Comparison of ENCODE assay signal across 1 cellular context in the genomic region with DNA sequence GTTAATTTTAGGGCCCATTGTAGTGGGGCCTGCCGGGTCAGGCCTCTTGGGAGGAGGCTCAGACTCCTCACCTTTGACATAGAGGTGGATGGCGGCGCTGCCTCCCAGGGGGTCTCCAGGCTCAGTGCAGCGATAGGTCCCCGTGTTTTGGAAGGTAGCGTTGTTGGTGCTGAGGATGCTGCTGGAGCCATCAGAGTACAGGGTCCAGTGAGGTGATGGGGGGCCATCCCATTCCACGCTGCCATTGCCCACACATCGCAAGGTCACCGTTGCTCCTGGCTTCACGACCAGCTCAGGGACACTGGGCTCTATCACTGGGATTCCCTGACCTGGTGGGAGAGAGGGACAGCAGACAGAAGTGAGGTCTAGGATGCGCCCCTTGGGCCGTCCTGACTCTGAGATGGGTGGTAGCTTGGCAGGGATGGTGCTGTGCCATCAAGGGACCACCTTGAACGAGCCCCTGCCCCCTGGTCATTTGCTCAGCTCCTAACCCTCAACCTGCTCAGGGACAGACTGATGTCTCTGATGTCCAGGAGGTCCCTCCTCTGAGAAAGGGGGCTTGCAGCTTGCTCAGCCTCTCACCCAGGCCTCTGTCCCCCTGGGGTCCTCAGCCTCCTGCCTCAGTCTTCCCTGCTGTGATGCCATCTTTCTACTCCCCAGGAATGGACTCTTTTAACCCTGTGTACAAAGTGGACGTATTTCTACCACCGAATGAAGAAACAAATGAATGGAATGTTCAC.
TF ChIP-seq lines count a peak whose summit lies in the region.

No MANE protein-coding gene starts in this region.

TF ChIP-seq in GM12891, 5 proteins besides CTCF, POLR2A, EP300 and RAD21:
- TF ChIP-seq POU2F2 (IDR thresholded peaks at IDR 0.05; ENCODE audit: low read depth, low read length) (no peak), PAX5 (IDR thresholded peaks at IDR 0.05; ENCODE audit: insufficient read depth, low read length, severe bottlenecking) (no peak), POLR2AphosphoS5 (IDR thresholded peaks at IDR 0.05; ENCODE audit: low read depth, low read length) (no peak), TAF1 (IDR thresholded peaks at IDR 0.05; ENCODE audit: low read depth, low read length) (no peak), SPI1 (IDR thresholded peaks at IDR 0.05; ENCODE audit: low read depth, low read length) (no peak)
